Comparison of ENCODE assay signal across 8 cellular contexts in the genomic region with DNA sequence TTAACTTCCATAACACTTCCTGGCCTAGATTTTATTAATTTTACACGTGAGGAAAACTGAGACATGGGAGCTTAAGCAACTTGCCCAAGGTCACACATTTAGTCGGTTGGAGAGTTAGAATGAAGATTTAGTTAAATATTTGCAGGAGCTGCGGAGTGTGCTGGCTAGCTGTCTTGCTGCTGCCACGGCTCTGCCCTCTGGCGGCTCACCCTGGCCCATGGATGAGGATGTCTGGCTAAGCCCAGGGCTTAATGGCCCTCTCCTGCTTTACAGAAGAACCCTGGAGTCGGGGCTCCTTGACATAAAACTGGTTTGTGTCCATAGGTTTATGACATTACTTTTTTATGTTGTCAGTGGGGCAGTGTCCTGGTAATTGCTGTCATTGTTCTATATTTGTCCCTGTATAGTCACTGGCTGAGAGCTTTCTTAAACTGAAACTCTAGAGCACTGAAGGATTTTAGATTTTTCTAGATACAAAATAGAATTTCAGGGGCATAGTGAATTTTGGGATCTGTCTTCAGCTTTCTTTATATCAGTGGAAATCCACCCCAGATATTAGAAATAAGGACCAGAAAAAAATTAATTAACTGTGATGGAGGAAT.
DNase-seq lines count a peak whose midpoint lies in the region; ATAC-seq, FAIRE-seq and TF ChIP-seq lines count a peak whose summit lies in the region.

No MANE protein-coding gene starts in this region.

- POLR2A ChIA-PET in A549 (lab: Yijun Ruan, JAX), result interaction anchor here (1.0 kb wide), 1 partner anchor 201 kb away, joined by 6 read pairs; no protein-coding TSS in a partner anchor
- POLR2A ChIA-PET in WTC11 (lab: Charles Lee), result no interaction called here

- no peak overlapping the region for H3K27ac ChIP-seq in A549

- peaks cover 13% of the 10 kb centered on the region for H3K4me1 Mint-ChIP-seq in WTC11

- no peak overlapping the region for H3K4me3 ChIP-seq in A549

- no peaks in the 10 kb centered on the region for H3K9me3 ChIP-seq in A549

- CTCF ChIA-PET in A549 (lab: Yijun Ruan, JAX) (interaction anchor here (0.6 to 7.8 kb wide), 34 partner anchors 9 to 577 kb away, joined by 3 to 191 read pairs (median 4); a partner anchor contains a TSS), WTC11 (lab: Charles Lee) (interaction anchor here (0.6 to 4.3 kb wide), 19 partner anchors 12 to 214 kb away, joined by 3 to 57 read pairs (median 4); a partner anchor contains a TSS)

- no peak overlapping the region for H3K27ac Mint-ChIP-seq in WTC11

- no peaks in the 10 kb centered on the region for H3K36me3 Mint-ChIP-seq in WTC11

- no peaks in the 10 kb centered on the region for H3K9me3 Mint-ChIP-seq in WTC11

- ATAC-seq in A549, result peak; percentile 99 to 100
- ATAC-seq in HG03354 (IDR thresholded peaks at IDR 0.05; ENCODE audit: poor library complexity, severe bottlenecking, unreplicated experiment), result peak; percentile 72
- peak; percentile 90 for ATAC-seq in WTC11

- peak; percentile 55 to 61 for DNase-seq in A549 (ENCODE audit: low read depth in 1 of 2, low spot score in 1 of 2)
- peak; percentile 73 for DNase-seq in WTC11 (ENCODE audit: low spot score)
- DNase-seq in hippocampal formation (lab: John Stamatoyannopoulos, UW), result peak; percentile 15 to 44
- peak; percentile 19 for DNase-seq in stromal cell of bone marrow (ENCODE audit: low read depth)
- DNase-seq in effector CD8-positive, alpha-beta T cell (lab: John Stamatoyannopoulos, UW), result no peak
- no peak for DNase-seq in activated CD4-positive, alpha-beta T cell treated with anti-CD3 and anti-CD28 coated beads for 48 hours
- no peak for DNase-seq in activated naive CD4-positive, alpha-beta T cell treated with Interleukin-2 at 50 U/mL for 16 hours

- no peaks in the 10 kb centered on the region; the same call in 1 of the 2 replicates for H3K27me3 Mint-ChIP-seq in WTC11 (ENCODE audit: low read depth)

- TF ChIP-seq CTCF in A549 (IDR thresholded peaks at IDR 0.05) (peak; percentile 69), WTC11 (IDR thresholded peaks at IDR 0.05) (no peak)

- H3K4me1 ChIP-seq in A549, result 0 out of 3 replicates have a peak, but pooled peaks cover 5% of the 10 kb centered on the region

- no peak overlapping the region for H3K4me3 Mint-ChIP-seq in WTC11

- TF ChIP-seq POLR2A in A549 (IDR thresholded peaks at IDR 0.05; ENCODE audit: low read length), result no peak

- no peak for FAIRE-seq in A549 (lab: Jason Lieb, UNC)

- TF ChIP-seq EP300 in A549 (IDR thresholded peaks at IDR 0.05), result no peak

- H3K4me2 ChIP-seq in A549, result peak overlapping the region; percentile 39; the same call in 1 of the 3 replicates

- peak; percentile 67 for TF ChIP-seq RAD21 in A549 (conservative IDR thresholded peaks at IDR 0.05 in 1 of 2, IDR thresholded peaks at IDR 0.05 in 1 of 2)

- WGBS in A549 (ENCODE audit: missing lambda C conversion rate), result 6% methylated on average over 3 of the region's 6 CpGs

TF ChIP-seq in A549, 52 proteins besides CTCF, POLR2A, EP300 and RAD21:
- no peak for TF ChIP-seq FOSL2 (IDR thresholded peaks at IDR 0.05)
- TF ChIP-seq FOSL2 (CRISPR knock-in tag; IDR thresholded peaks at IDR 0.05), result no peak
- TF ChIP-seq, protein P1, sequence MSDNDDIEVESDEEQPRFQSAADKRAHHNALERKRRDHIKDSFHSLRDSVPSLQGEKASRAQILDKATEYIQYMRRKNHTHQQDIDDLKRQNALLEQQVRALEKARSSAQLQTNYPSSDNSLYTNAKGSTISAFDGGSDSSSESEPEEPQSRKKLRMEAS (IDR thresholded peaks at IDR 0.05), result no peak
- no peak for TF ChIP-seq RFX5 (IDR thresholded peaks at IDR 0.05)
- peak; percentile 90 for TF ChIP-seq SMC3 (IDR thresholded peaks at IDR 0.05)
- TF ChIP-seq ZFP36 (IDR thresholded peaks at IDR 0.05; ENCODE audit: borderline replicate concordance, partially characterized antibody), result no peak
- TF ChIP-seq TFCP2L1 (CRISPR knock-in tag; IDR thresholded peaks at IDR 0.05), result no peak
TF ChIP-seq in A549: peak in this region for 1.

TF ChIP-seq in WTC11, 78 proteins besides CTCF, POLR2A, EP300 and RAD21:
- no peak for TF ChIP-seq JUN (CRISPR knock-in tag; IDR thresholded peaks at IDR 0.05)
- TF ChIP-seq ETV6 (CRISPR knock-in tag; IDR thresholded peaks at IDR 0.05), result no peak
- no peak for TF ChIP-seq FOXK1 (CRISPR knock-in tag; IDR thresholded peaks at IDR 0.05)
- no peak for TF ChIP-seq HMGA2 (CRISPR knock-in tag; IDR thresholded peaks at IDR 0.05)
- TF ChIP-seq, protein P2, sequence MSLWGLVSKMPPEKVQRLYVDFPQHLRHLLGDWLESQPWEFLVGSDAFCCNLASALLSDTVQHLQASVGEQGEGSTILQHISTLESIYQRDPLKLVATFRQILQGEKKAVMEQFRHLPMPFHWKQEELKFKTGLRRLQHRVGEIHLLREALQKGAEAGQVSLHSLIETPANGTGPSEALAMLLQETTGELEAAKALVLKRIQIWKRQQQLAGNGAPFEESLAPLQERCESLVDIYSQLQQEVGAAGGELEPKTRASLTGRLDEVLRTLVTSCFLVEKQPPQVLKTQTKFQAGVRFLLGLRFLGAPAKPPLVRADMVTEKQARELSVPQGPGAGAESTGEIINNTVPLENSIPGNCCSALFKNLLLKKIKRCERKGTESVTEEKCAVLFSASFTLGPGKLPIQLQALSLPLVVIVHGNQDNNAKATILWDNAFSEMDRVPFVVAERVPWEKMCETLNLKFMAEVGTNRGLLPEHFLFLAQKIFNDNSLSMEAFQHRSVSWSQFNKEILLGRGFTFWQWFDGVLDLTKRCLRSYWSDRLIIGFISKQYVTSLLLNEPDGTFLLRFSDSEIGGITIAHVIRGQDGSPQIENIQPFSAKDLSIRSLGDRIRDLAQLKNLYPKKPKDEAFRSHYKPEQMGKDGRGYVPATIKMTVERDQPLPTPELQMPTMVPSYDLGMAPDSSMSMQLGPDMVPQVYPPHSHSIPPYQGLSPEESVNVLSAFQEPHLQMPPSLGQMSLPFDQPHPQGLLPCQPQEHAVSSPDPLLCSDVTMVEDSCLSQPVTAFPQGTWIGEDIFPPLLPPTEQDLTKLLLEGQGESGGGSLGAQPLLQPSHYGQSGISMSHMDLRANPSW (CRISPR knock-in tag; conservative IDR thresholded peaks at IDR 0.05; ENCODE audit: low read depth), result no peak
- TF ChIP-seq, protein P1 (CRISPR knock-in tag; IDR thresholded peaks at IDR 0.05), result no peak
- TF ChIP-seq, protein P3, sequence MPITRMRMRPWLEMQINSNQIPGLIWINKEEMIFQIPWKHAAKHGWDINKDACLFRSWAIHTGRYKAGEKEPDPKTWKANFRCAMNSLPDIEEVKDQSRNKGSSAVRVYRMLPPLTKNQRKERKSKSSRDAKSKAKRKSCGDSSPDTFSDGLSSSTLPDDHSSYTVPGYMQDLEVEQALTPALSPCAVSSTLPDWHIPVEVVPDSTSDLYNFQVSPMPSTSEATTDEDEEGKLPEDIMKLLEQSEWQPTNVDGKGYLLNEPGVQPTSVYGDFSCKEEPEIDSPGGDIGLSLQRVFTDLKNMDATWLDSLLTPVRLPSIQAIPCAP (CRISPR knock-in tag; IDR thresholded peaks at IDR 0.05), result no peak
- no peak for TF ChIP-seq OVOL2 (CRISPR knock-in tag; IDR thresholded peaks at IDR 0.05; ENCODE audit: borderline replicate concordance)
- TF ChIP-seq CBFB (CRISPR knock-in tag; IDR thresholded peaks at IDR 0.05; ENCODE audit: low read depth), result no peak
- TF ChIP-seq, protein P4, sequence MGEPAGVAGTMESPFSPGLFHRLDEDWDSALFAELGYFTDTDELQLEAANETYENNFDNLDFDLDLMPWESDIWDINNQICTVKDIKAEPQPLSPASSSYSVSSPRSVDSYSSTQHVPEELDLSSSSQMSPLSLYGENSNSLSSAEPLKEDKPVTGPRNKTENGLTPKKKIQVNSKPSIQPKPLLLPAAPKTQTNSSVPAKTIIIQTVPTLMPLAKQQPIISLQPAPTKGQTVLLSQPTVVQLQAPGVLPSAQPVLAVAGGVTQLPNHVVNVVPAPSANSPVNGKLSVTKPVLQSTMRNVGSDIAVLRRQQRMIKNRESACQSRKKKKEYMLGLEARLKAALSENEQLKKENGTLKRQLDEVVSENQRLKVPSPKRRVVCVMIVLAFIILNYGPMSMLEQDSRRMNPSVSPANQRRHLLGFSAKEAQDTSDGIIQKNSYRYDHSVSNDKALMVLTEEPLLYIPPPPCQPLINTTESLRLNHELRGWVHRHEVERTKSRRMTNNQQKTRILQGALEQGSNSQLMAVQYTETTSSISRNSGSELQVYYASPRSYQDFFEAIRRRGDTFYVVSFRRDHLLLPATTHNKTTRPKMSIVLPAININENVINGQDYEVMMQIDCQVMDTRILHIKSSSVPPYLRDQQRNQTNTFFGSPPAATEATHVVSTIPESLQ (CRISPR knock-in tag; IDR thresholded peaks at IDR 0.05), result no peak
- no peak for TF ChIP-seq MYBL2 (CRISPR knock-in tag; IDR thresholded peaks at IDR 0.05)
- no peak for TF ChIP-seq SMAD3 (CRISPR knock-in tag; IDR thresholded peaks at IDR 0.05; ENCODE audit: borderline replicate concordance)

Comparison
In these comparisons a context has a peak if more than half of its experiments do, and no peak if none do; other contexts are left out.
1. DNase-seq: peak in A549 (2 of 2), WTC11 (single experiment), hippocampal formation (2 of 2) and stromal cell of bone marrow (single experiment); none in effector CD8-positive, alpha-beta T cell (single experiment), activated CD4-positive, alpha-beta T cell treated with anti-CD3 and anti-CD28 coated beads for 48 hours (single experiment) and activated naive CD4-positive, alpha-beta T cell treated with Interleukin-2 at 50 U/mL for 16 hours (single experiment).
2. Peak in every context shown above with its lines, with median percentiles within 50 percentile points of each other: ATAC-seq.